Comparison of ENCODE assay signal across 18 cellular contexts in the genomic region with DNA sequence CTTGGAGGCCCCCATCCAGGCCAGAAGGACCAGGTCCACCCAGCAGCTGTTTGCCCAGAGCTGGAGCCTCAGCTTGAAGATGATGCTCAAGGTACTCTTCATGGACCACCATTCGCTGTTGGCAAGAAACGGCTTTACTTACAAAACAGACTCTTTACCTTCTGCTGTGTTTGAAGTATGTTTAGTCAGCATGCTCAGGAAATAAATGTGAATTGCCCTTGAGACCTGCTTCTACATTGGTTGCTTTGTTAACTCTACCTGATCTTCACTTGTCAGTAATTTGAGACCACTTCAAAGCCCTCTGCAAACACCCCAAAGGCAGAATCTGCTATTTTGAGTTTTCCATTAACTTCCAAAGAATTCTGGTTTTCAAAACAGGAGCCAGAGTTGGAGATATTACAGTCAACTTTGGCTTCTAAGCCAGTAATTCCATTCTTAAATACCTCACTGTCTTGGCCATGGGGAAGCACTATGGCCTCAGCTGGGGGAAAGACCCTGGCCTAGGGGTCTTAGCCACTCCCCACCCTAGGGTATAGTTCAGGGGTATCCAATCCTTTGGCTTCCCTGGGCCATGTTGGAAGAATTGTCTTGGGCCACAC. TPM values are rescaled to one million over a fixed set of nuclear protein-coding genes. Genes with fewer than 3 reads are reported as not detected.
"Had no signal": no experiment of that assay in that cellular context is flagged by ENCODE, and none has a peak within 500 bp of the region (broad histone marks: within the 10 kb centered on the region; RNA-seq: fewer than 3 reads in every experiment).

No MANE protein-coding gene starts in this region.

- ATAC-seq: body of pancreas; right cardiac atrium; stimulated activated naive CD8-positive, alpha-beta T cell treated with anti-CD3 and anti-CD28 coated beads, Interleukin-15, Interleukin-2, amounts not matched to agents 100 U/mL and 50 U/mL, for 24 hours had no signal

- H3K27ac Mint-ChIP-seq: activated B cell treated with CpG ODN at 0.5 μM for 24 hours; activated naive CD4-positive, alpha-beta T cell treated with anti-CD3 and anti-CD28 coated beads, Interleukin-2, amount 10 ng/mL, durations not matched to agents 7 days and 5 days; activated T-helper 2 cell treated with anti-CD3 and anti-CD28 coated beads, Interferon-gamma antibody, Interleukin-2, Interleukin-4, amounts not matched to agents 10 μg/mL and 5 μg/mL and 100 μg/mL, durations not matched to agents 14 hours and 24 hours and 36 hours; T-helper 1 cell treated with Interleukin-12 subunit alpha and Interleukin-12 subunit beta and Interleukin-4 antibody, amounts not matched to agents 30 μg/mL and 1 μg/mL, for 36 hours had no signal

- DNase-seq: activated B cell treated with CpG ODN at 0.5 μM for 24 hours; activated CD4-positive, alpha-beta T cell treated with anti-CD3 and anti-CD28 coated beads for 48 hours; activated naive CD4-positive, alpha-beta T cell treated with anti-CD3 and anti-CD28 coated beads, Interleukin-2, amount 10 ng/mL, durations not matched to agents 7 days and 5 days; amygdala; body of pancreas; cortex of kidney; effector CD4-positive, alpha-beta T cell; esophagus squamous epithelium; stimulated activated naive CD8-positive, alpha-beta T cell treated with anti-CD3 and anti-CD28 coated beads, Interleukin-15, Interleukin-2, amounts not matched to agents 100 U/mL and 50 U/mL, for 24 hours; trophoblast cell had no signal

- H3K27ac ChIP-seq: body of pancreas, esophagus squamous epithelium had no signal

- H3K4me3 ChIP-seq: body of pancreas, esophagus squamous epithelium had no signal

- H3K9me3 Mint-ChIP-seq: activated B cell treated with CpG ODN at 0.5 μM for 24 hours; activated naive CD4-positive, alpha-beta T cell treated with anti-CD3 and anti-CD28 coated beads, Interleukin-2, amount 10 ng/mL, durations not matched to agents 7 days and 5 days; activated T-helper 2 cell treated with anti-CD3 and anti-CD28 coated beads, Interferon-gamma antibody, Interleukin-2, Interleukin-4, amounts not matched to agents 10 μg/mL and 5 μg/mL and 100 μg/mL, durations not matched to agents 14 hours and 24 hours and 36 hours; central memory CD8-positive, alpha-beta T cell; T-helper 1 cell treated with Interleukin-12 subunit alpha and Interleukin-12 subunit beta and Interleukin-4 antibody, amounts not matched to agents 30 μg/mL and 1 μg/mL, for 36 hours had no signal

- H3K27me3 ChIP-seq: body of pancreas, esophagus squamous epithelium had no signal

- H3K9me3 ChIP-seq: body of pancreas, esophagus squamous epithelium had no signal

- H3K27me3 Mint-ChIP-seq: activated B cell treated with CpG ODN at 0.5 μM for 24 hours; activated naive CD4-positive, alpha-beta T cell treated with anti-CD3 and anti-CD28 coated beads, Interleukin-2, amount 10 ng/mL, durations not matched to agents 7 days and 5 days; central memory CD8-positive, alpha-beta T cell had no signal

RNA-seq across cellular contexts. Expression of gene CABP7, which starts 50.0 kb away (rescaled TPM):
- total RNA-seq: activated CD8-positive, alpha-beta memory T cell treated with anti-CD3 and anti-CD28 coated beads for 36 hours; fibroblast of villous mesenchyme; kidney epithelial cell; liver; right cardiac atrium had no signal
